Comparison of ENCODE assay signal across 9 cellular contexts in genomic region chr14:104975481-104976197, GRCh38. TPM values are rescaled to one million over a fixed set of nuclear protein-coding genes. Genes with fewer than 3 reads are reported as not detected.
DNase-seq lines count a peak whose midpoint lies in the region; ATAC-seq, FAIRE-seq and TF ChIP-seq lines count a peak whose summit lies in the region.
"Had no signal": no experiment of that assay in that cellular context is flagged by ENCODE, and none has a peak within 500 bp of the region (broad histone marks: within the 10 kb centered on the region; RNA-seq: fewer than 3 reads in every experiment).

No MANE protein-coding gene starts in this region.

- H3K36me3 ChIP-seq in GM12878 (ENCODE audit: control insufficient read depth in 2 of 2, insufficient read depth in 2 of 2, low read length in 1 of 2) = no peaks in the 10 kb centered on the region

- BruUV-seq in GM12878 (replicated peaks; lab: Mats Ljungman, UMichigan) = no TSS peak

- H3K9me3 Mint-ChIP-seq in neural crest cell = no peaks in the 10 kb centered on the region

- no peak for TF ChIP-seq POLR2A in GM12878 (IDR thresholded peaks at IDR 0.05; ENCODE audit: low read depth, low read length)

- no peak overlapping the region for H3K9ac ChIP-seq in GM12878 (ENCODE audit: control insufficient read depth, insufficient read depth, low read length)

- CTCF ChIA-PET in GM12878 (lab: Yijun Ruan, JAX) = interaction anchor here (0.7 to 5.0 kb wide), 16 partner anchors 8 to 115 kb away, joined by 3 to 82 read pairs (median 5); partner anchors contain the start of genes CLBA1 and PLD4

- H3K27ac ChIP-seq in GM12878 (ENCODE audit: control insufficient read depth, insufficient read depth) = no peak overlapping the region

- POLR2A ChIA-PET in GM12878 (lab: Charles Lee) = no interaction called here

- H3K36me3 Mint-ChIP-seq in neural crest cell (ENCODE audit: low read depth) = no peaks in the 10 kb centered on the region

- in situ Hi-C loops in GM12878 (cut with MboI) = no loop called here

- H3K4me1 ChIP-seq in GM12878 (ENCODE audit: control insufficient read depth, insufficient read depth, low read length) = no peaks in the 10 kb centered on the region; the same call in 1 of the 2 replicates

- intact Hi-C loops in GM12878 (cut with micrococcal nuclease; ENCODE audit: unreplicated experiment) = loop anchor here (1.0 to 10.0 kb wide), 3 partner anchors 70 to 111 kb away; no protein-coding TSS in a partner anchor

- H3K4me2 ChIP-seq in GM12878 (ENCODE audit: control insufficient read depth, insufficient read depth) = no peak overlapping the region

- RAD21 ChIA-PET in GM12878 (lab: Charles Lee; ENCODE audit: unreplicated experiment) = interaction anchor here (0.6 to 3.8 kb wide), 5 partner anchors 41 to 111 kb away, joined by 3 to 26 read pairs (median 4); no protein-coding TSS in a partner anchor

- H3K27me3 Mint-ChIP-seq in neural crest cell (ENCODE audit: low read depth) = peaks cover 38% of the 10 kb centered on the region

- H3K9me3 ChIP-seq in GM12878 (replicated peaks; ENCODE audit: control insufficient read depth, insufficient read depth, low read length) = no peaks in the 10 kb centered on the region

- H3K4me3 Mint-ChIP-seq in neural crest cell = peak overlapping the region; percentile 81

- peaks cover 7 to 10% of the 10 kb centered on the region in 2 experiments for H3K27me3 ChIP-seq in GM12878 (replicated peaks in 1 of 2; ENCODE audit: control insufficient read depth in 2 of 2, insufficient read depth in 2 of 2, low read length in 1 of 2)

- 19% methylated on average over 21 of the region's 21 CpGs for WGBS in GM12878 (ENCODE audit: insufficient coverage, insufficient replicate concordance, low lambda C conversion rate, missing lambda C conversion rate)

- H3K27ac Mint-ChIP-seq in neural crest cell (ENCODE audit: unreplicated experiment) = no peak overlapping the region

- no peak overlapping the region for H2AFZ ChIP-seq in GM12878 (ENCODE audit: control insufficient read depth, low read depth, low read length)

- TF ChIP-seq CTCF in GM12878 (IDR thresholded peaks at IDR 0.05 in 2 of 3, conservative IDR thresholded peaks at IDR 0.05 in 1 of 3; ENCODE audit: control insufficient read depth in 2 of 3, extremely low read depth in 1 of 3, insufficient read depth in 1 of 3, low read depth in 3 of 3, low read length in 3 of 3) (peak in 2 of 3 experiments; percentile 49 to 56; a peak in 3 of 6 replicates), neural crest cell (conservative IDR thresholded peaks at IDR 0.05) (no peak)

- no peaks in the 10 kb centered on the region for H3K79me2 ChIP-seq in GM12878 (ENCODE audit: control insufficient read depth, insufficient read depth, low read length)

- DNase-seq in NCI-H82 (lab: John Stamatoyannopoulos, UW) (peak; percentile 29), NCI-H82 treated with DMSO at 0.1 percent for 48 hours (lab: John Stamatoyannopoulos, UW; ENCODE audit: unreplicated experiment) (no peak), GM12878 (ENCODE audit: low read depth, low spot score) (no peak), neural crest cell (ENCODE audit: low read depth, low spot score) (no peak), SW480 (ENCODE audit: low spot score) (no peak)

- SMC1A ChIA-PET in GM12878 (lab: Charles Lee; ENCODE audit: uncharacterized antibody, unreplicated experiment) = interaction anchor here (0.9 to 3.4 kb wide), 8 partner anchors 9 to 106 kb away, joined by 3 to 24 read pairs (median 4); no protein-coding TSS in a partner anchor

- ATAC-seq in GM12878 = peak; percentile 55
- no peak for ATAC-seq in GM19395 (IDR thresholded peaks at IDR 0.05; ENCODE audit: unreplicated experiment)
- no peak for ATAC-seq in GM21423 (IDR thresholded peaks at IDR 0.05; ENCODE audit: unreplicated experiment)

- TF ChIP-seq RAD21 in Ishikawa (IDR thresholded peaks at IDR 0.05; ENCODE audit: low read depth) (peak; percentile 23; the same call in 1 of the 2 replicates), GM12878 (IDR thresholded peaks at IDR 0.05; ENCODE audit: insufficient read depth, low read depth, low read length) (peak; percentile 44)

- H3K4me3 ChIP-seq in GM12878 = no peak overlapping the region

- TF ChIP-seq EP300 in Ishikawa (IDR thresholded peaks at IDR 0.05; ENCODE audit: borderline replicate concordance) (no peak), GM12878 (IDR thresholded peaks at IDR 0.05; ENCODE audit: borderline replicate concordance in 1 of 2, control insufficient read depth in 1 of 2, low read depth in 2 of 2, low read length in 2 of 2) (no peak)

- no peaks in the 10 kb centered on the region for H4K20me1 ChIP-seq in GM12878 (ENCODE audit: control insufficient read depth, insufficient read depth)

- no peak for FAIRE-seq in GM12878 (lab: Jason Lieb, UNC)
- FAIRE-seq: A204.1 had no signal

- peaks cover 11% of the 10 kb centered on the region for H3K4me1 Mint-ChIP-seq in neural crest cell

RNA-seq across cellular contexts. Expression of gene AHNAK2, which starts 2.5 kb away (rescaled TPM):
- 0.02 TPM in 1 of 2 replicates, not detected in the other for total RNA-seq in GM12878 (2013; cell fraction: nucleolus; rRNA removed)
- not detected in 2 replicates for total RNA-seq in GM12878 (2014; rRNA removed)
- not detected in 2 replicates for total RNA-seq in GM12878 (2014; rRNA removed; fragmentation: Illumina TruSeq; extraction: Trizol)
- 0.03 and 0.10 TPM in 2 replicates for total RNA-seq in GM12878 (2021)
- polyA plus RNA-seq in GM12878 (2011; ENCODE audit: low read depth) = 0.05 TPM
- 0.03 TPM in 1 of 2 replicates, not detected in the other for polyA plus RNA-seq in GM12878 (2011; rRNA removed)
- polyA plus RNA-seq in GM12878 (2011; cell fraction: cytosol; rRNA removed) = not detected in 2 replicates
- not detected in 2 replicates for polyA plus RNA-seq in GM12878 (2011; cell fraction: nucleus; rRNA removed)
- 0.03 TPM in 2 replicates for polyA plus RNA-seq in GM12878 (2012)
- not detected in 2 replicates for polyA plus RNA-seq in GM12878 (2014; fragmentation: Illumina TruSeq; extraction: Trizol)
- polyA plus RNA-seq in GM12878 (2014; fragmentation: Nextera tagmentation; extraction: Ambion mirVana) = not detected
- not detected in 2 replicates for polyA plus RNA-seq in GM12878 (2014; rRNA removed)
- polyA plus RNA-seq in GM12878 (2016; fragmentation: Nextera tagmentation; extraction: Ambion mirVana) = not detected
- polyA minus RNA-seq in GM12878 (2011; rRNA and poly(A)+ RNA removed) = not detected in 2 replicates
- 0.42 TPM in 1 of 2 replicates, not detected in the other for polyA minus RNA-seq in GM12878 (2011; cell fraction: cytosol; rRNA and poly(A)+ RNA removed)
- polyA minus RNA-seq in GM12878 (2011; cell fraction: nucleus; rRNA and poly(A)+ RNA removed) = under 0.01 and 0.19 TPM in 2 replicates
- total RNA-seq in neural crest cell = 1.4 TPM in 2 replicates

RNA-seq across cellular contexts. Expression of gene CLBA1, which starts 9.9 kb away (rescaled TPM):
- 2.8 and 4.2 TPM in 2 replicates for total RNA-seq in GM12878 (2013; cell fraction: nucleolus; rRNA removed)
- total RNA-seq in GM12878 (2014; rRNA removed) (0.76 and 0.96 TPM in 2 replicates), GM12878 (2014; rRNA removed; fragmentation: Illumina TruSeq; extraction: Trizol) (0.45 and 0.74 TPM in 2 replicates), GM12878 (2021) (0.56 and 0.90 TPM in 2 replicates), neural crest cell (12.2 and 14.1 TPM in 2 replicates)
- 1.1 TPM for polyA plus RNA-seq in GM12878 (2011; ENCODE audit: low read depth)
- polyA plus RNA-seq in GM12878 (2011; rRNA removed) (0.38 and 0.59 TPM in 2 replicates), GM12878 (2014; fragmentation: Illumina TruSeq; extraction: Trizol) (0.24 and 0.62 TPM in 2 replicates), GM12878 (2014; fragmentation: Nextera tagmentation; extraction: Ambion mirVana) (under 1 TPM in 1 of 2 experiments, not detected in 1; 0.07 TPM), GM12878 (2014; rRNA removed) (0.72 and 1.1 TPM in 2 replicates), GM12878 (2016; fragmentation: Nextera tagmentation; extraction: Ambion mirVana) (1 to 10 TPM in 1 of 2 experiments, under 1 TPM in 1; 0.62 to 1.1 TPM)
- polyA plus RNA-seq in GM12878 (2011; cell fraction: cytosol; rRNA removed) = 0.92 and 1.1 TPM in 2 replicates
- 2.5 and 2.9 TPM in 2 replicates for polyA plus RNA-seq in GM12878 (2011; cell fraction: nucleus; rRNA removed)
- 1.4 and 2.2 TPM in 2 replicates for polyA plus RNA-seq in GM12878 (2012)
- polyA minus RNA-seq in GM12878 (2011; rRNA and poly(A)+ RNA removed) = 0.88 TPM in 1 of 2 replicates, not detected in the other
- polyA minus RNA-seq in GM12878 (2011; cell fraction: cytosol; rRNA and poly(A)+ RNA removed) = 0.83 TPM in 1 of 2 replicates, not detected in the other
- 0.73 and 0.96 TPM in 2 replicates for polyA minus RNA-seq in GM12878 (2011; cell fraction: nucleus; rRNA and poly(A)+ RNA removed)

RNA-seq across cellular contexts. Expression of gene CDCA4, which starts 45.2 kb away (rescaled TPM):
- 26.9 and 31.0 TPM in 2 replicates for total RNA-seq in GM12878 (2013; cell fraction: nucleolus; rRNA removed)
- total RNA-seq in GM12878 (2014; rRNA removed) (59.0 and 62.9 TPM in 2 replicates), GM12878 (2014; rRNA removed; fragmentation: Illumina TruSeq; extraction: Trizol) (28.7 and 30.1 TPM in 2 replicates), GM12878 (2021) (56.3 and 60.2 TPM in 2 replicates), neural crest cell (55.0 and 58.2 TPM in 2 replicates)
- polyA plus RNA-seq in GM12878 (2011; ENCODE audit: low read depth) = 12.7 TPM
- polyA plus RNA-seq in GM12878 (2011; rRNA removed) (35.4 and 48.5 TPM in 2 replicates), GM12878 (2014; fragmentation: Illumina TruSeq; extraction: Trizol) (14.4 and 23.3 TPM in 2 replicates), GM12878 (2014; fragmentation: Nextera tagmentation; extraction: Ambion mirVana) (10 to 100 TPM; 10.4 to 16.1 TPM), GM12878 (2014; rRNA removed) (55.7 and 59.3 TPM in 2 replicates), GM12878 (2016; fragmentation: Nextera tagmentation; extraction: Ambion mirVana) (10 to 100 TPM; 61.7 to 64.0 TPM)
- 50.6 and 63.1 TPM in 2 replicates for polyA plus RNA-seq in GM12878 (2011; cell fraction: cytosol; rRNA removed)
- 32.4 and 40.6 TPM in 2 replicates for polyA plus RNA-seq in GM12878 (2011; cell fraction: nucleus; rRNA removed)
- 27.2 and 36.2 TPM in 2 replicates for polyA plus RNA-seq in GM12878 (2012)
- 25.7 and 41.9 TPM in 2 replicates for polyA minus RNA-seq in GM12878 (2011; rRNA and poly(A)+ RNA removed)
- 16.9 and 21.2 TPM in 2 replicates for polyA minus RNA-seq in GM12878 (2011; cell fraction: cytosol; rRNA and poly(A)+ RNA removed)
- polyA minus RNA-seq in GM12878 (2011; cell fraction: nucleus; rRNA and poly(A)+ RNA removed) = 8.0 and 14.2 TPM in 2 replicates

RNA-seq across cellular contexts. Expression of gene PLD4, which starts 51.0 kb away (rescaled TPM):
- total RNA-seq in GM12878 (2013; cell fraction: nucleolus; rRNA removed) = 0.69 and 2.0 TPM in 2 replicates
- total RNA-seq in GM12878 (2014; rRNA removed) (32.1 and 43.2 TPM in 2 replicates), GM12878 (2014; rRNA removed; fragmentation: Illumina TruSeq; extraction: Trizol) (7.2 and 9.1 TPM in 2 replicates), GM12878 (2021) (54.3 and 57.7 TPM in 2 replicates), neural crest cell (0.02 and 0.05 TPM in 2 replicates)
- polyA plus RNA-seq in GM12878 (2011; ENCODE audit: low read depth) = 4.2 TPM
- polyA plus RNA-seq in GM12878 (2011; rRNA removed) (0.04 and 0.20 TPM in 2 replicates), GM12878 (2014; fragmentation: Illumina TruSeq; extraction: Trizol) (2.7 and 5.3 TPM in 2 replicates), GM12878 (2014; fragmentation: Nextera tagmentation; extraction: Ambion mirVana) (under 1 TPM; 0.27 to 0.37 TPM), GM12878 (2014; rRNA removed) (36.3 and 46.7 TPM in 2 replicates), GM12878 (2016; fragmentation: Nextera tagmentation; extraction: Ambion mirVana) (10 to 100 TPM; 10.6 to 13.0 TPM)
- 0.21 and 0.40 TPM in 2 replicates for polyA plus RNA-seq in GM12878 (2011; cell fraction: cytosol; rRNA removed)
- 0.57 and 0.69 TPM in 2 replicates for polyA plus RNA-seq in GM12878 (2011; cell fraction: nucleus; rRNA removed)
- polyA plus RNA-seq in GM12878 (2012) = 11.8 and 20.1 TPM in 2 replicates
- polyA minus RNA-seq in GM12878 (2011; rRNA and poly(A)+ RNA removed) = 0.31 TPM in 1 of 2 replicates, not detected in the other
- not detected in 2 replicates for polyA minus RNA-seq in GM12878 (2011; cell fraction: cytosol; rRNA and poly(A)+ RNA removed)
- polyA minus RNA-seq in GM12878 (2011; cell fraction: nucleus; rRNA and poly(A)+ RNA removed) = 0.38 TPM in 1 of 2 replicates, not detected in the other
